Comparison of ENCODE assay signal across 9 cellular contexts in the genomic region with DNA sequence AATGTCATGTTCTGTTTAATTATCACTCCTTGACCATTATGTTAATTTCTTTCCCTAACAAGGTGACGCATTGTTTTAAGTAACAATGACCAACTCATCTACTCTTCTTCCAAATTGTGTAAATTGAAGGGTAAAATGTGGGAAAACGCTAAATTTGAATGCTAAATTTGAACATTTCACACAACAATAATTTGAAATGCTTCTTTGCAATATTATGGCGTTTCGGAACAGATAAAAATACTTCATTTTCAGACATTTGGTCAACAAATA. TPM values are rescaled to one million over a fixed set of nuclear protein-coding genes. Genes with fewer than 3 reads are reported as not detected.
DNase-seq lines count a peak whose midpoint lies in the region; ATAC-seq and TF ChIP-seq lines count a peak whose summit lies in the region.
"Had no signal": no experiment of that assay in that cellular context is flagged by ENCODE, and none has a peak within 500 bp of the region (broad histone marks: within the 10 kb centered on the region; RNA-seq: fewer than 3 reads in every experiment).

No MANE protein-coding gene starts in this region.

- POLR2A ChIA-PET in naive thymus-derived CD8-positive, alpha-beta T cell (lab: Charles Lee): interaction anchor here (2.2 to 3.3 kb wide), 2 partner anchors 31 to 48 kb away, joined by 9 to 25 read pairs; no protein-coding TSS in a partner anchor

- H3K4me3 Mint-ChIP-seq in naive thymus-derived CD8-positive, alpha-beta T cell: peak overlapping the region; percentile 78 to 94 (median 88)

- DNase-seq in AG09309 (ENCODE audit: low read depth) (no peak), choroid plexus epithelial cell (ENCODE audit: low read depth) (no peak), anterior cingulate cortex (lab: John Stamatoyannopoulos, UW) (no peak), amygdala (lab: John Stamatoyannopoulos, UW) (no peak), mucosa of gallbladder (ENCODE audit: low spot score) (no peak), foreskin keratinocyte (no peak)
- no peak for DNase-seq in naive thymus-derived CD8-positive, alpha-beta T cell
- DNase-seq: NCI-H2081 treated with DMSO at 0.1 percent for 48 hours had no signal

- no peaks in the 10 kb centered on the region for H3K79me2 ChIP-seq in KMS-11 (ENCODE audit: insufficient read depth, low read depth)

- peak overlapping the region; percentile 53 to 95 (median 88) for H3K27ac Mint-ChIP-seq in naive thymus-derived CD8-positive, alpha-beta T cell

- no peaks in the 10 kb centered on the region for H4K20me1 ChIP-seq in KMS-11 (ENCODE audit: insufficient read depth)

- H3K27ac ChIP-seq in KMS-11 (peak overlapping the region; percentile 99), foreskin keratinocyte (no peak overlapping the region)

- H3K4me3 ChIP-seq in AG09309 (ENCODE audit: control insufficient read depth, low read depth, low read length) (peak overlapping the region; percentile 80), KMS-11 (IDR thresholded peaks at IDR 0.05; ENCODE audit: insufficient read depth, low read depth, low read length) (peak overlapping the region; percentile 53), choroid plexus epithelial cell (ENCODE audit: low read depth, low read length) (peak overlapping the region; percentile 81)

- H3K4me1 Mint-ChIP-seq in naive thymus-derived CD8-positive, alpha-beta T cell: peaks cover 0 to 24% (median 8%) of the 10 kb centered on the region in 4 donors

- peak overlapping the region; percentile 97; the same call in 1 of the 2 replicates for H3K9ac ChIP-seq in KMS-11

- peak overlapping the region; percentile 90 for H2AFZ ChIP-seq in KMS-11 (ENCODE audit: low read depth)

- no peaks in the 10 kb centered on the region for H3K27me3 Mint-ChIP-seq in naive thymus-derived CD8-positive, alpha-beta T cell

- H3K36me3 ChIP-seq in KMS-11 (ENCODE audit: insufficient read depth): no peaks in the 10 kb centered on the region

- peaks cover 0 to under 1% (median 0%) of the 10 kb centered on the region in 9 donors for H3K9me3 Mint-ChIP-seq in naive thymus-derived CD8-positive, alpha-beta T cell

- H3K4me1 ChIP-seq in KMS-11 (ENCODE audit: low read depth, poor library complexity, severe bottlenecking) (peaks cover 5% of the 10 kb centered on the region), foreskin keratinocyte (no peaks in the 10 kb centered on the region)

- H3K27me3 ChIP-seq in KMS-11 (ENCODE audit: insufficient read depth, low read depth) (no peaks in the 10 kb centered on the region), foreskin keratinocyte (no peaks in the 10 kb centered on the region)

- ATAC-seq in naive thymus-derived CD8-positive, alpha-beta T cell: no peak
- ATAC-seq in foreskin keratinocyte: no peak

- H3K36me3 Mint-ChIP-seq in naive thymus-derived CD8-positive, alpha-beta T cell: peaks cover 0 to under 1% (median 0%) of the 10 kb centered on the region in 3 donors

- TF ChIP-seq CTCF in AG09309 (IDR thresholded peaks at IDR 0.05; ENCODE audit: control insufficient read depth, insufficient read depth, low read depth, low read length, missing control alignments): no peak
- TF ChIP-seq CTCF in KMS-11 (conservative IDR thresholded peaks at IDR 0.05; ENCODE audit: low read depth, low read length): no peak
- TF ChIP-seq CTCF in choroid plexus epithelial cell (conservative IDR thresholded peaks at IDR 0.05; ENCODE audit: low read depth, low read length): no peak
- no peak for TF ChIP-seq CTCF in foreskin keratinocyte (conservative IDR thresholded peaks at IDR 0.05)

- peak overlapping the region; percentile 77 for H3K4me2 ChIP-seq in KMS-11

RNA-seq across cellular contexts. Expression of a gene that starts 29.2 kb away (rescaled TPM):
- 100 to 1,000 TPM in 1 of 2 experiments, 10 to 100 TPM in 1; 91.8 to 111 TPM for total RNA-seq in naive thymus-derived CD8-positive, alpha-beta T cell
- polyA plus RNA-seq in naive thymus-derived CD8-positive, alpha-beta T cell: 10 to 100 TPM in 2 of 3 donors, 1 to 10 TPM in 1; 6.7 to 20.9 (median 10.7) TPM
- 85.0 TPM for total RNA-seq in mucosa of gallbladder
- total RNA-seq in foreskin keratinocyte: 19.7 and 20.4 TPM in 2 replicates
- 1.1 and 1.4 TPM in 2 replicates for polyA plus RNA-seq in foreskin keratinocyte
